ENCODE assay signal across 5 cellular contexts in genomic region chr10:90942980-90943379, GRCh38. TPM values are rescaled to one million over a fixed set of nuclear protein-coding genes. Genes with fewer than 3 reads are reported as not detected.
"Had no signal": no experiment of that assay in that cellular context is flagged by ENCODE, and none has a peak within 500 bp of the region (broad histone marks: within the 10 kb centered on the region; RNA-seq: fewer than 3 reads in every experiment).

No MANE protein-coding gene starts in this region.

RNA-seq across cellular contexts. Expression of gene ANKRD1, which starts 22.1 kb away (rescaled TPM):
- total RNA-seq: naive thymus-derived CD4-positive, alpha-beta T cell; natural killer cell; subcutaneous adipose tissue; temporal lobe; tibial nerve had no signal
